Comparison of ENCODE assay signal across 29 cellular contexts in the genomic region with DNA sequence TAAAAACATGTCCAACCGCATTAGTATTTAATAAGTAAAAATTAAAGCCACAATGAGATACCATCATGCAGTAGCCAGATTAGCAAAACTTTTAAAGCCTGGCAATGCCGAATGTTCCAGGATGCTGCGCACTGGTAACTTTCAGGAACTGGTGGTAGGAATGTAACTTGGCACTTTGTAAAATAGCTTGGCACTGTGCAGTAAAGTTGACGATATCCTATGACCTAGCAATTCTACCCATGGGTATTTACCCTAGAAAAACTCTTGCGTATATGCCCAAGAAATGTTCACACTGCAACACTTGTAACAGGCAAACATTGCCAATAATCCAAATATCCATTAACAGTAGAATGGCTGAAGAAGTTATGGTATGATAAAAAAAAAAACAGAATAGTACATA.
"Had no signal": no experiment of that assay in that cellular context is flagged by ENCODE, and none has a peak within 500 bp of the region (broad histone marks: within the 10 kb centered on the region; RNA-seq: fewer than 3 reads in every experiment).

No MANE protein-coding gene starts in this region.

- H3K4me1 Mint-ChIP-seq: mesothelial cell of epicardium; natural killer cell; nephron progenitor cell; neural progenitor cell; stimulated activated effector memory CD8-positive, alpha-beta T cell treated with anti-CD3 and anti-CD28 coated beads, Interleukin-12 subunit alpha, Interleukin-12 subunit beta, amount 100 ng/mL, for 72 hours had no signal

- H3K36me3 Mint-ChIP-seq: mesothelial cell of epicardium; natural killer cell; neural progenitor cell; stimulated activated effector memory CD8-positive, alpha-beta T cell treated with anti-CD3 and anti-CD28 coated beads, Interleukin-12 subunit alpha, Interleukin-12 subunit beta, amount 100 ng/mL, for 72 hours; type B pancreatic cell had no signal

- H3K4me3 ChIP-seq: left lung, lung, neural progenitor cell, right atrium auricular region, skin epidermis, suprapubic skin, thoracic aorta, tibial artery, uterus had no signal

- DNase-seq: hippocampal formation; kidney glomerular epithelial cell; left cardiac atrium; left lung; mesendoderm; naive B cell; natural killer cell; nephron progenitor cell; occipital lobe; stimulated activated CD4-positive, alpha-beta T cell treated with anti-CD3 and anti-CD28 coated beads, Interleukin-12 subunit alpha, Interleukin-12 subunit beta, amount 100 ng/mL, for 4 hours; stimulated activated CD4-positive, alpha-beta T cell treated with anti-CD3 and anti-CD28 coated beads, Interleukin-15, amount 100 ng/mL, for 24 hours; stimulated activated CD4-positive, alpha-beta T cell treated with anti-CD3 and anti-CD28 coated beads, Interleukin-2, amount 100 ng/mL, for 24 hours; stimulated activated CD4-positive, alpha-beta T cell treated with anti-CD3 and anti-CD28 coated beads, Interleukin-4, amount 100 ng/mL, for 1 hour; stimulated activated naive CD4-positive, alpha-beta T cell; tibial artery; uterus had no signal

- H3K27me3 Mint-ChIP-seq: naive B cell; stimulated activated naive CD8-positive, alpha-beta T cell treated with anti-CD3 and anti-CD28 coated beads, Interleukin-15, Interleukin-2, amounts not matched to agents 100 ng/mL and 50 ng/mL, for 24 hours; type B pancreatic cell had no signal

- ATAC-seq: left lung; natural killer cell; sciatic nerve; stimulated activated effector memory CD8-positive, alpha-beta T cell treated with anti-CD3 and anti-CD28 coated beads, Interleukin-12 subunit alpha, Interleukin-12 subunit beta, amount 100 ng/mL, for 72 hours had no signal

- H3K27ac Mint-ChIP-seq: mesothelial cell of epicardium; naive B cell; natural killer cell; nephron progenitor cell; neural progenitor cell; stimulated activated effector memory CD8-positive, alpha-beta T cell treated with anti-CD3 and anti-CD28 coated beads, Interleukin-12 subunit alpha, Interleukin-12 subunit beta, amount 100 ng/mL, for 72 hours; stimulated activated naive CD8-positive, alpha-beta T cell treated with anti-CD3 and anti-CD28 coated beads, Interleukin-15, Interleukin-2, amounts not matched to agents 100 ng/mL and 50 ng/mL, for 24 hours; type B pancreatic cell had no signal

- H3K4me3 Mint-ChIP-seq: mesothelial cell of epicardium; naive B cell; natural killer cell; nephron progenitor cell; neural progenitor cell; stimulated activated effector memory CD8-positive, alpha-beta T cell treated with anti-CD3 and anti-CD28 coated beads, Interleukin-12 subunit alpha, Interleukin-12 subunit beta, amount 100 ng/mL, for 72 hours; stimulated activated naive CD8-positive, alpha-beta T cell treated with anti-CD3 and anti-CD28 coated beads, Interleukin-15, Interleukin-2, amounts not matched to agents 100 ng/mL and 50 ng/mL, for 24 hours; type B pancreatic cell had no signal

- H3K27ac ChIP-seq: left lung, neural progenitor cell, neutrophil, parathyroid adenoma, right atrium auricular region, skin epidermis, suprapubic skin, thoracic aorta, tibial artery, uterus had no signal

- H3K9me3 Mint-ChIP-seq: natural killer cell; stimulated activated effector memory CD8-positive, alpha-beta T cell treated with anti-CD3 and anti-CD28 coated beads, Interleukin-12 subunit alpha, Interleukin-12 subunit beta, amount 100 ng/mL, for 72 hours; stimulated activated naive CD8-positive, alpha-beta T cell treated with anti-CD3 and anti-CD28 coated beads, Interleukin-15, Interleukin-2, amounts not matched to agents 100 ng/mL and 50 ng/mL, for 24 hours; type B pancreatic cell had no signal
